Comparison of ENCODE assay signal across 1 cellular context in the genomic region with DNA sequence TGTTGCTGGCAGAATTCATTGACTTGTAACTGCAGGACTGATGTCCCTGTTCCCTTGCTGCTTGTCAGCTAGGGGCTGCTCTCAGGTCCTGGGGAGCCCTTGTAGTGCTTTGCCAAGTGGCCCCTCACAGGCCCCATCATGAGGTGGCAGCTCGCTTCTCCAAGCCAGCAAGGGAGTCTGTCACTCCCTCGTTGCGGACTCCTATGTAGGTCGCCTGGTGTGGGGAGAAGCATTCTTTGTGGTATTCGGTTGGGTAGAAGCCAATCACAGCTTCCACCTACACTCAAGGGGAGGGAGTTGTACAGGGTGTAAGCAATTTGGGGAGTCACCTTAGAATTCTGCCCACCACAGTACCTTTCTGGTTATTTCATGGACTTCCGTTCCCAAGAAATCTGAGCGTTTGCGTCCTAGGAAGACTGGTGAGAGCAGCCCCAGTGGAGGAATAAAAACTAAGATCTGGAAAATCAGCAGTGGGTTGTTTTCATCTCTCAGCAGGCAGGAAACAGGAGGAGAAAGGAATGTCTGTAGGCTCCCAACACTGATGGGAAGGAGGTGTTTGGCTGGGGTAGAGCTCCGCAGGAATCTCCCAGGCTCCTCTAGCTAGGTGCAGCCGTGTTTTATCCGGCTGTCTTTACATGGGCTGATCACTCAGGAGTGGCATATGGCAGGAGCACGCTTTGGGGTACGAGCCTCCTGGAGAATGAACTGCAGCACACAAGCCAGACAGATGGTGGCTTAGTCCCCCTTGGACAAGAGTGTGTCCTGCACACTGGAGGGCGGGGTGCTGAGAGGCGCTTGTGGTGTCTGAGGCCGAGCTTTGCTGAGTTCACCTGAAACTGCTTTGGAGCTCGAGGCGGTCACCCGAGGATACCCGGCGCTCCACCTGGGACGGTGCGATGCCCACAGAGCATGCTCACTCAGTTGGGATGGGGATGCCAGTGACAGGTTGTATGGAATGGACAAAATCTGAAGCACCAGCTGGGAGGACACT.
TF ChIP-seq lines count a peak whose summit lies in the region.

No MANE protein-coding gene starts in this region.

TF ChIP-seq in SK-N-SH, 30 proteins besides CTCF, POLR2A, EP300 and RAD21 (continued from another document):
- TF ChIP-seq, protein P1, sequence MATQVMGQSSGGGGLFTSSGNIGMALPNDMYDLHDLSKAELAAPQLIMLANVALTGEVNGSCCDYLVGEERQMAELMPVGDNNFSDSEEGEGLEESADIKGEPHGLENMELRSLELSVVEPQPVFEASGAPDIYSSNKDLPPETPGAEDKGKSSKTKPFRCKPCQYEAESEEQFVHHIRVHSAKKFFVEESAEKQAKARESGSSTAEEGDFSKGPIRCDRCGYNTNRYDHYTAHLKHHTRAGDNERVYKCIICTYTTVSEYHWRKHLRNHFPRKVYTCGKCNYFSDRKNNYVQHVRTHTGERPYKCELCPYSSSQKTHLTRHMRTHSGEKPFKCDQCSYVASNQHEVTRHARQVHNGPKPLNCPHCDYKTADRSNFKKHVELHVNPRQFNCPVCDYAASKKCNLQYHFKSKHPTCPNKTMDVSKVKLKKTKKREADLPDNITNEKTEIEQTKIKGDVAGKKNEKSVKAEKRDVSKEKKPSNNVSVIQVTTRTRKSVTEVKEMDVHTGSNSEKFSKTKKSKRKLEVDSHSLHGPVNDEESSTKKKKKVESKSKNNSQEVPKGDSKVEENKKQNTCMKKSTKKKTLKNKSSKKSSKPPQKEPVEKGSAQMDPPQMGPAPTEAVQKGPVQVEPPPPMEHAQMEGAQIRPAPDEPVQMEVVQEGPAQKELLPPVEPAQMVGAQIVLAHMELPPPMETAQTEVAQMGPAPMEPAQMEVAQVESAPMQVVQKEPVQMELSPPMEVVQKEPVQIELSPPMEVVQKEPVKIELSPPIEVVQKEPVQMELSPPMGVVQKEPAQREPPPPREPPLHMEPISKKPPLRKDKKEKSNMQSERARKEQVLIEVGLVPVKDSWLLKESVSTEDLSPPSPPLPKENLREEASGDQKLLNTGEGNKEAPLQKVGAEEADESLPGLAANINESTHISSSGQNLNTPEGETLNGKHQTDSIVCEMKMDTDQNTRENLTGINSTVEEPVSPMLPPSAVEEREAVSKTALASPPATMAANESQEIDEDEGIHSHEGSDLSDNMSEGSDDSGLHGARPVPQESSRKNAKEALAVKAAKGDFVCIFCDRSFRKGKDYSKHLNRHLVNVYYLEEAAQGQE (IDR thresholded peaks at IDR 0.05; ENCODE audit: low read depth, low read length), result no peak
- TF ChIP-seq SIN3A (IDR thresholded peaks at IDR 0.05; ENCODE audit: borderline replicate concordance, low read depth, low read length) (no peak), MXI1 (IDR thresholded peaks at IDR 0.05; ENCODE audit: low read depth, low read length) (no peak), NFIC (IDR thresholded peaks at IDR 0.05; ENCODE audit: borderline replicate concordance) (no peak), RFX5 (IDR thresholded peaks at IDR 0.05; ENCODE audit: low read length) (no peak)
TF ChIP-seq in SK-N-SH: peak in this region for 0.
